ENCODE assay signal across 17 cellular contexts in genomic region chr14:101293609-101294008, GRCh38.
DNase-seq lines count a peak whose midpoint lies in the region; ATAC-seq and TF ChIP-seq lines count a peak whose summit lies in the region.
"Had no signal": no experiment of that assay in that cellular context is flagged by ENCODE, and none has a peak within 500 bp of the region (broad histone marks: within the 10 kb centered on the region; RNA-seq: fewer than 3 reads in every experiment).

No MANE protein-coding gene starts in this region.

- POLR2A ChIA-PET in MCF 10A (lab: Yijun Ruan, JAX): interaction anchor here (0.6 to 0.8 kb wide), 3 partner anchors 10 to 200 kb away, joined by 3 to 4 read pairs (median 3); no protein-coding TSS in a partner anchor
- POLR2A ChIA-PET in WTC11 (lab: Charles Lee): no interaction called here

- H3K27me3 ChIP-seq in breast epithelium (peaks cover 0 to 4% of the 10 kb centered on the region in 2 donors), iPS-20b (ENCODE audit: insufficient read depth, low read length) (no peaks in the 10 kb centered on the region), spleen (replicated peaks in 1 of 7) (peaks cover 0 to 24% (median 0%) of the 10 kb centered on the region in 7 donors)
- H3K27me3 ChIP-seq in effector memory CD4-positive, alpha-beta T cell (replicated peaks; ENCODE audit: control insufficient read depth, insufficient read depth, low read length, poor library complexity, severe bottlenecking): no peaks in the 10 kb centered on the region

- H3K36me3 Mint-ChIP-seq in MCF 10A (ENCODE audit: insufficient read depth, unreplicated experiment): no peaks in the 10 kb centered on the region
- peaks cover 41% of the 10 kb centered on the region for H3K36me3 Mint-ChIP-seq in WTC11
- H3K36me3 Mint-ChIP-seq: CD4-positive, CD25-positive, alpha-beta regulatory T cell had no signal

- H3K27ac ChIP-seq in breast epithelium (no peak overlapping the region), iPS-20b (ENCODE audit: low read length) (no peak overlapping the region), spleen (no peak overlapping the region)
- no peak overlapping the region for H3K27ac ChIP-seq in effector memory CD4-positive, alpha-beta T cell (ENCODE audit: insufficient read depth, low read length, poor library complexity, severe bottlenecking)
- H3K27ac ChIP-seq: BLaER1 treated with 17β-estradiol and CSF1 and Interleukin-3, amounts not matched to agents 10 nM and 100 nM; GM23248 had no signal

- H3K9me3 ChIP-seq in breast epithelium: peaks cover 6 to 15% of the 10 kb centered on the region in 2 donors
- H3K9me3 ChIP-seq in iPS-20b (ENCODE audit: insufficient read depth, low read depth, low read length): peaks cover 35% of the 10 kb centered on the region
- peaks cover 0 to 36% (median 31%) of the 10 kb centered on the region in 8 donors for H3K9me3 ChIP-seq in spleen
- no peaks in the 10 kb centered on the region for H3K9me3 ChIP-seq in effector memory CD4-positive, alpha-beta T cell (ENCODE audit: control insufficient read depth, low read length)

- intact Hi-C loops in MCF 10A (cut with micrococcal nuclease): no loop called here
- intact Hi-C loops in breast epithelium (cut with DNase I; ENCODE audit: low total_unique reads): no loop called here
- intact Hi-C loops in spleen (cut with DNase I; ENCODE audit: low total_unique reads): no loop called here

- BruUV-seq in MCF 10A (replicated peaks; lab: Mats Ljungman, UMichigan): no TSS peak

- TF ChIP-seq POLR2A in breast epithelium (IDR thresholded peaks at IDR 0.05) (no peak), spleen (IDR thresholded peaks at IDR 0.05) (no peak)

- H3K4me1 Mint-ChIP-seq in MCF 10A (ENCODE audit: insufficient read depth, unreplicated experiment) (peaks cover 6% of the 10 kb centered on the region), WTC11 (peaks cover 41% of the 10 kb centered on the region)
- H3K4me1 Mint-ChIP-seq: CD4-positive, CD25-positive, alpha-beta regulatory T cell had no signal

- H3K27me3 Mint-ChIP-seq in MCF 10A (ENCODE audit: insufficient read depth, unreplicated experiment) (peaks cover 20% of the 10 kb centered on the region), WTC11 (ENCODE audit: low read depth) (peaks cover 21% of the 10 kb centered on the region)

- no peak overlapping the region for H3K4me3 Mint-ChIP-seq in MCF 10A (ENCODE audit: unreplicated experiment)
- H3K4me3 Mint-ChIP-seq in WTC11: peak overlapping the region; percentile 19
- H3K4me3 Mint-ChIP-seq: CD4-positive, CD25-positive, alpha-beta regulatory T cell had no signal

- H3K36me3 ChIP-seq in breast epithelium (no peaks in the 10 kb centered on the region), iPS-20b (ENCODE audit: insufficient read depth, low read depth, low read length) (no peaks in the 10 kb centered on the region), spleen (no peaks in the 10 kb centered on the region)
- no peaks in the 10 kb centered on the region for H3K36me3 ChIP-seq in effector memory CD4-positive, alpha-beta T cell (ENCODE audit: control insufficient read depth, insufficient read depth, low read length)
- H3K36me3 ChIP-seq: BLaER1 treated with 17β-estradiol and CSF1 and Interleukin-3, amounts not matched to agents 10 nM and 100 nM had no signal

- TF ChIP-seq CTCF in MCF 10A (IDR thresholded peaks at IDR 0.05; ENCODE audit: unreplicated experiment) (no peak), breast epithelium (IDR thresholded peaks at IDR 0.05) (no peak), WTC11 (IDR thresholded peaks at IDR 0.05) (no peak), spleen (IDR thresholded peaks at IDR 0.05 in 8 of 11, conservative IDR thresholded peaks at IDR 0.05 in 3 of 11) (no peak)

- no peak overlapping the region for H3K9ac ChIP-seq in iPS-20b (ENCODE audit: low read depth, low read length)
- H3K9ac ChIP-seq: BLaER1 treated with 17β-estradiol and CSF1 and Interleukin-3, amounts not matched to agents 10 nM and 100 nM; GM23248 had no signal

- H3K9me3 Mint-ChIP-seq in MCF 10A (ENCODE audit: unreplicated experiment) (peaks cover 18% of the 10 kb centered on the region), WTC11 (peaks cover 39% of the 10 kb centered on the region)

- H3K4me3 ChIP-seq in breast epithelium (no peak overlapping the region), iPS-20b (ENCODE audit: low read length) (peak overlapping the region; percentile 31; the same call in 1 of the 2 replicates), spleen (no peak overlapping the region)
- no peak overlapping the region for H3K4me3 ChIP-seq in effector memory CD4-positive, alpha-beta T cell (ENCODE audit: insufficient read depth, low read depth, low read length, poor library complexity, severe bottlenecking)
- H3K4me3 ChIP-seq: BLaER1 treated with 17β-estradiol and CSF1 and Interleukin-3, amounts not matched to agents 10 nM and 100 nM; GM12878; GM23248 had no signal

- DNase-seq in MCF 10A (ENCODE audit: unreplicated experiment) (no peak), breast epithelium (ENCODE audit: low spot score in 2 of 2) (no peak), WTC11 (ENCODE audit: low spot score) (no peak), spleen (no peak)
- no peak for DNase-seq in effector memory CD4-positive, alpha-beta T cell
- DNase-seq: 8988T; Calu3; CD4-positive, CD25-positive, alpha-beta regulatory T cell; DMS 273 treated with DMSO at 0.1 percent for 48 hours; GM23248; H7; IMR-90; KBM-7 had no signal

- ATAC-seq in WTC11: peak; percentile 74
- ATAC-seq in HG03571 (IDR thresholded peaks at IDR 0.05; ENCODE audit: unreplicated experiment): no peak
- ATAC-seq: GM12878 had no signal

- H3K27ac Mint-ChIP-seq in MCF 10A (ENCODE audit: low read depth, unreplicated experiment): peak overlapping the region; percentile 49
- H3K27ac Mint-ChIP-seq in WTC11: peak overlapping the region; percentile 93
- H3K27ac Mint-ChIP-seq: CD4-positive, CD25-positive, alpha-beta regulatory T cell had no signal

- CTCF ChIA-PET in MCF 10A (lab: Yijun Ruan, JAX) (interaction anchor here (0.6 to 0.7 kb wide), 2 partner anchors 55 to 532 kb away, joined by 3 read pairs; no protein-coding TSS in a partner anchor), WTC11 (lab: Charles Lee) (no interaction called here)

- H3K4me1 ChIP-seq in breast epithelium (no peaks in the 10 kb centered on the region), iPS-20b (ENCODE audit: insufficient read depth, low read length) (peaks cover 2% of the 10 kb centered on the region; the same call in 1 of the 2 replicates), spleen (no peaks in the 10 kb centered on the region)
- H3K4me1 ChIP-seq in effector memory CD4-positive, alpha-beta T cell (ENCODE audit: control insufficient read depth, insufficient read depth, low read length, poor library complexity, severe bottlenecking): no peaks in the 10 kb centered on the region

TF ChIP-seq in WTC11, 78 proteins besides CTCF, POLR2A, EP300 and RAD21:
- TF ChIP-seq TP53 (CRISPR knock-in tag; IDR thresholded peaks at IDR 0.05): no peak
- TF ChIP-seq NR2C2 (CRISPR knock-in tag; IDR thresholded peaks at IDR 0.05): no peak
- TF ChIP-seq MLX (CRISPR knock-in tag; IDR thresholded peaks at IDR 0.05): no peak
- TF ChIP-seq CREM (CRISPR knock-in tag; IDR thresholded peaks at IDR 0.05): no peak
- no peak for TF ChIP-seq RELA (CRISPR knock-in tag; IDR thresholded peaks at IDR 0.05; ENCODE audit: borderline replicate concordance)
- no peak for TF ChIP-seq TEAD4 (CRISPR knock-in tag; IDR thresholded peaks at IDR 0.05)
- TF ChIP-seq ARID4B (CRISPR knock-in tag; IDR thresholded peaks at IDR 0.05; ENCODE audit: borderline replicate concordance): no peak
